ENCODE assay signal across 11 cellular contexts in the genomic region with DNA sequence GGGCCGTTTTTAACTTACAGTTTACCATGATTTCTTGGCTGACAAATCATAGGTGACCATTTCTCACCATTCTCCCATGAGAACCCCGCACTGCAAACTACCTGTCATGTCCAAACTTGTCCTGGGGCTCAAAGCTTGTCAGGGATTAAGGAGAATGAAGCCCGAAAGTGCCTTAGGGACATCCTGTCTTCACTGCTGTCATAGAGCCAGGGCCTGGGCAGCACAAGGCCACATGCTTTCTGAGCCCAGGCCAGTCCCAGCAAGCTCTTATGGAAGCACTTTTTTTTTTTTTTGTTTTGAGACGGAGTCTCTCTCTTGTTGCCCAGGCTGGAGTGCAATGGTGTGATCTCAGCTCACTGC. TPM values are rescaled to one million over a fixed set of nuclear protein-coding genes. Genes with fewer than 3 reads are reported as not detected.
DNase-seq lines count a peak whose midpoint lies in the region; ATAC-seq and TF ChIP-seq lines count a peak whose summit lies in the region.
"Had no signal": no experiment of that assay in that cellular context is flagged by ENCODE, and none has a peak within 500 bp of the region (broad histone marks: within the 10 kb centered on the region; RNA-seq: fewer than 3 reads in every experiment).

No MANE protein-coding gene starts in this region.

- H3K4me3 Mint-ChIP-seq in stimulated activated naive CD8-positive, alpha-beta T cell treated with anti-CD3 and anti-CD28 coated beads, Interleukin-15, Interleukin-2, amounts not matched to agents 100 ng/mL and 50 ng/mL, for 24 hours = no peak overlapping the region

- no peak for ATAC-seq in stimulated activated naive CD8-positive, alpha-beta T cell treated with anti-CD3 and anti-CD28 coated beads, Interleukin-15, Interleukin-2, amounts not matched to agents 100 U/mL and 50 U/mL, for 24 hours
- ATAC-seq in HG03469 (IDR thresholded peaks at IDR 0.05; ENCODE audit: unreplicated experiment) (no peak), HG03095 (IDR thresholded peaks at IDR 0.05; ENCODE audit: unreplicated experiment) (no peak)

- peak overlapping the region; percentile 82 for H3K27ac Mint-ChIP-seq in stimulated activated naive CD8-positive, alpha-beta T cell treated with anti-CD3 and anti-CD28 coated beads, Interleukin-15, Interleukin-2, amounts not matched to agents 100 ng/mL and 50 ng/mL, for 24 hours

- no peaks in the 10 kb centered on the region for H3K27me3 Mint-ChIP-seq in stimulated activated naive CD8-positive, alpha-beta T cell treated with anti-CD3 and anti-CD28 coated beads, Interleukin-15, Interleukin-2, amounts not matched to agents 100 ng/mL and 50 ng/mL, for 24 hours

- H3K27ac ChIP-seq in ascending aorta = peak overlapping the region; percentile 45 to 50
- H3K27ac ChIP-seq: ovary had no signal

- H3K9me3 Mint-ChIP-seq in stimulated activated naive CD8-positive, alpha-beta T cell treated with anti-CD3 and anti-CD28 coated beads, Interleukin-15, Interleukin-2, amounts not matched to agents 100 ng/mL and 50 ng/mL, for 24 hours = no peaks in the 10 kb centered on the region

- no peak for TF ChIP-seq CTCF in ascending aorta (IDR thresholded peaks at IDR 0.05)

- no peak overlapping the region for H3K4me3 ChIP-seq in ascending aorta
- H3K4me3 ChIP-seq: ovary had no signal

- intact Hi-C loops in ascending aorta (cut with DNase I) = no loop called here

- H3K36me3 ChIP-seq in ascending aorta = peaks cover 0 to 3% of the 10 kb centered on the region in 2 donors
- H3K36me3 ChIP-seq: ovary had no signal

- H3K4me1 Mint-ChIP-seq in stimulated activated naive CD8-positive, alpha-beta T cell treated with anti-CD3 and anti-CD28 coated beads, Interleukin-15, Interleukin-2, amounts not matched to agents 100 ng/mL and 50 ng/mL, for 24 hours (ENCODE audit: low read depth) = peaks cover 85% of the 10 kb centered on the region

- peaks cover 29% of the 10 kb centered on the region for H3K36me3 Mint-ChIP-seq in stimulated activated naive CD8-positive, alpha-beta T cell treated with anti-CD3 and anti-CD28 coated beads, Interleukin-15, Interleukin-2, amounts not matched to agents 100 ng/mL and 50 ng/mL, for 24 hours (ENCODE audit: low read depth)

- no peaks in the 10 kb centered on the region for H3K27me3 ChIP-seq in ascending aorta
- H3K27me3 ChIP-seq: ovary had no signal

- no peak for DNase-seq in stimulated activated naive CD8-positive, alpha-beta T cell treated with anti-CD3 and anti-CD28 coated beads, Interleukin-15, Interleukin-2, amounts not matched to agents 100 U/mL and 50 U/mL, for 24 hours
- no peak for DNase-seq in ascending aorta (ENCODE audit: low spot score in 2 of 2)
- DNase-seq in medulla oblongata (ENCODE audit: extremely low spot score) = peak; percentile 65
- DNase-seq in NCI-H2107 treated with DMSO at 0.1 percent for 48 hours (lab: John Stamatoyannopoulos, UW; ENCODE audit: unreplicated experiment) = no peak
- no peak for DNase-seq in DMS153 treated with DMSO at 0.1 percent for 48 hours (lab: John Stamatoyannopoulos, UW; ENCODE audit: unreplicated experiment)
- DNase-seq: NCI-H146, ovary had no signal

- H3K4me1 ChIP-seq in ascending aorta = peaks cover 0 to 8% of the 10 kb centered on the region in 2 donors

- H3K9me3 ChIP-seq in ascending aorta = no peaks in the 10 kb centered on the region
- H3K9me3 ChIP-seq: ovary had no signal

RNA-seq across cellular contexts. Expression of a gene that starts 33.9 kb away (rescaled TPM):
- 61.5 TPM for total RNA-seq in ascending aorta

RNA-seq across cellular contexts. Expression of a gene that starts 54.9 kb away (rescaled TPM):
- total RNA-seq in ascending aorta = 7.1 TPM

RNA-seq across cellular contexts. Expression of a gene that starts 55.1 kb away (rescaled TPM):
- total RNA-seq in ascending aorta = 5.9 TPM
- total RNA-seq: glomerular endothelial cell had no signal
